Comparison of ENCODE assay signal across 12 cellular contexts in the genomic region with DNA sequence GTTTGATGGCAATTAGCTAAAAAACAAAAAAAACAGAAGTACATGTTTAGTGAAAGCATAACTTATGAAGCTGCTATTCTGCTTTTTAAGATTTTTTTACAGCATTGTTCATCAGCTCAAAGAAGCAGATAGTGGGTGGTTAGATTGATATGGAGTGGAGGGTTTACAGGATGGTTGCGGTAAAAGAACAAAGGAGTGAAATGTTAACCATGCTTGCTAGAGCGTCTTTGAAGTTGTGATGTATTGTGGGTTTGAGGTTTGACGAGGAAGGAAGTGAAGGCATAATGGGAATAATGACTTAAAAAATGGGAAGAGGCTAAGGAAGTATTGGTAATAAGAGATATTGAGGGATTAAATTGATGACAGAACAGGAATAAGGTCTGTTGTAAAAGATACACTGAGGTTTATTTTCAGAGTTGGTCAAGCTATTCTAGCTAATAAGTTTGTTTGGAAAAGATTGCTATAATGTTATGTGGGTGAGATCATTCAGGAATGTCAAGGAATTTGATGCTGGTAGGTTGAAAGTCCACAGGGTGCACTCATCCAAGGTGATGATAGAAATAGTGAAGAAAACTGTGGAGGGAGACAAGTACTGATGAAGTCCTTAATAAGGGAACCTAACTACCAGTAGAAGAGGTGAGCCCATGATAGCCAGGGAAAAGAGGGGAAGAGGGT. TPM values are rescaled to one million over a fixed set of nuclear protein-coding genes. Genes with fewer than 3 reads are reported as not detected.
DNase-seq lines count a peak whose midpoint lies in the region; ATAC-seq lines count a peak whose summit lies in the region.
"Had no signal": no experiment of that assay in that cellular context is flagged by ENCODE, and none has a peak within 500 bp of the region (broad histone marks: within the 10 kb centered on the region; RNA-seq: fewer than 3 reads in every experiment).

No MANE protein-coding gene starts in this region.

- DNase-seq in AG08395 (ENCODE audit: low spot score) (peak; percentile 58), GM23248 (peak; percentile 45), adipocyte (ENCODE audit: low read depth) (peak; percentile 20), memory B cell (ENCODE audit: low spot score in 2 of 2) (no peak), NCI-H526 treated with DMSO at 0.1 percent for 48 hours (lab: John Stamatoyannopoulos, UW) (no peak), HAP-1 (ENCODE audit: low spot score in 2 of 2) (no peak), SKM-1 (lab: John Stamatoyannopoulos, UW; ENCODE audit: unreplicated experiment) (no peak), RKO (ENCODE audit: low spot score) (no peak)
- DNase-seq: caudate nucleus; foreskin melanocyte; NCI-H524 treated with DMSO at 0.1 percent for 48 hours; stimulated activated CD8-positive, alpha-beta memory T cell treated with anti-CD3 and anti-CD28 coated beads, Interleukin-4, amount 100 ng/mL, for 48 hours had no signal

- 97 to 98% methylated on average over 3 of the region's 3 CpGs for WGBS in GM23248 (ENCODE audit: low coverage in 1 of 2, low lambda C conversion rate in 2 of 2, missing lambda C conversion rate in 2 of 2), 2 experiments

- peaks cover 11% of the 10 kb centered on the region for H3F3A ChIP-seq in GM23248 (ENCODE audit: insufficient read depth)

- ATAC-seq in memory B cell (ENCODE audit: low read depth), result no peak

- H4K20me1 ChIP-seq in GM23248 (ENCODE audit: insufficient read depth), result peaks cover 21% of the 10 kb centered on the region; the same call in 1 of the 2 replicates

- no peak overlapping the region for H3K4me3 ChIP-seq in GM23248
- no peak overlapping the region for H3K4me3 ChIP-seq in adipocyte (ENCODE audit: low read length)
- H3K4me3 ChIP-seq in HAP-1, result no peak overlapping the region

- no peak overlapping the region for H3K27ac ChIP-seq in GM23248

- H3K27ac Mint-ChIP-seq in memory B cell, result peak overlapping the region; percentile 48

- H3K9me3 ChIP-seq in GM23248 (ENCODE audit: low read depth), result no peaks in the 10 kb centered on the region
- no peaks in the 10 kb centered on the region for H3K9me3 ChIP-seq in adipocyte (ENCODE audit: control insufficient read depth, low read length)
- H3K9me3 ChIP-seq in HAP-1, result no peaks in the 10 kb centered on the region

- peaks cover 53% of the 10 kb centered on the region for H3K4me1 Mint-ChIP-seq in memory B cell

- H3K36me3 Mint-ChIP-seq in memory B cell, result peaks cover 11% of the 10 kb centered on the region

- H3K4me2 ChIP-seq in GM23248 (ENCODE audit: unreplicated experiment), result peak overlapping the region; percentile 29

- H3K9me3 Mint-ChIP-seq in memory B cell, result peaks cover 5% of the 10 kb centered on the region

- H3K79me2 ChIP-seq in GM23248 (ENCODE audit: insufficient read depth), result peaks cover 99% of the 10 kb centered on the region

- H3K9me2 ChIP-seq in GM23248 (ENCODE audit: insufficient read depth), result no peaks in the 10 kb centered on the region

- no peak overlapping the region for H2AFZ ChIP-seq in GM23248

- H3K9ac ChIP-seq in GM23248 (no peak overlapping the region), adipocyte (ENCODE audit: low read length) (no peak overlapping the region)

- H3K36me3 ChIP-seq in GM23248 (ENCODE audit: low read depth) (no peaks in the 10 kb centered on the region), adipocyte (ENCODE audit: control insufficient read depth, insufficient read depth, low read length, severe bottlenecking) (no peaks in the 10 kb centered on the region), HAP-1 (replicated peaks) (no peaks in the 10 kb centered on the region)

- no peaks in the 10 kb centered on the region for H3K27me3 Mint-ChIP-seq in memory B cell

- H3K4me3 Mint-ChIP-seq in memory B cell, result no peak overlapping the region

- in situ Hi-C loops in GM23248 (cut with MboI), result no loop called here
- in situ Hi-C loops in HAP-1 (cut with MboI; ENCODE audit: low sequenced_read_pairs), result no loop called here

- H3K4me1 ChIP-seq in GM23248 (ENCODE audit: insufficient read depth) (peaks cover 10% of the 10 kb centered on the region), adipocyte (ENCODE audit: control insufficient read depth, insufficient read depth, low read length) (peaks cover 29% of the 10 kb centered on the region), HAP-1 (no peaks in the 10 kb centered on the region)

- H3K27me3 ChIP-seq in GM23248 (replicated peaks; ENCODE audit: insufficient read depth) (no peaks in the 10 kb centered on the region), adipocyte (replicated peaks; ENCODE audit: control insufficient read depth, insufficient read depth, low read length) (no peaks in the 10 kb centered on the region), HAP-1 (ENCODE audit: low read depth) (no peaks in the 10 kb centered on the region)

RNA-seq across cellular contexts. Expression of a gene that starts 14.6 kb away (rescaled TPM):
- total RNA-seq in GM23248 (2014; rRNA removed; shearing (Covaris generic)), result 9.5 and 12.0 TPM in 2 replicates
- polyA plus RNA-seq in GM23248 (2016; fragmentation: Nextera tagmentation; extraction: Ambion mirVana), result 3.5 and 3.6 TPM in 2 replicates

Comparison
In these comparisons a context has a peak if more than half of its experiments do, and no peak if none do; other contexts are left out.
1. DNase-seq: peak in AG08395 (single experiment), GM23248 (single experiment) and adipocyte (single experiment); none in memory B cell (0 of 2), NCI-H526 treated with DMSO at 0.1 percent for 48 hours (single experiment), HAP-1 (0 of 2), SKM-1 (single experiment) and RKO (single experiment).